Comparison of ENCODE assay signal across 8 cellular contexts in the genomic region with DNA sequence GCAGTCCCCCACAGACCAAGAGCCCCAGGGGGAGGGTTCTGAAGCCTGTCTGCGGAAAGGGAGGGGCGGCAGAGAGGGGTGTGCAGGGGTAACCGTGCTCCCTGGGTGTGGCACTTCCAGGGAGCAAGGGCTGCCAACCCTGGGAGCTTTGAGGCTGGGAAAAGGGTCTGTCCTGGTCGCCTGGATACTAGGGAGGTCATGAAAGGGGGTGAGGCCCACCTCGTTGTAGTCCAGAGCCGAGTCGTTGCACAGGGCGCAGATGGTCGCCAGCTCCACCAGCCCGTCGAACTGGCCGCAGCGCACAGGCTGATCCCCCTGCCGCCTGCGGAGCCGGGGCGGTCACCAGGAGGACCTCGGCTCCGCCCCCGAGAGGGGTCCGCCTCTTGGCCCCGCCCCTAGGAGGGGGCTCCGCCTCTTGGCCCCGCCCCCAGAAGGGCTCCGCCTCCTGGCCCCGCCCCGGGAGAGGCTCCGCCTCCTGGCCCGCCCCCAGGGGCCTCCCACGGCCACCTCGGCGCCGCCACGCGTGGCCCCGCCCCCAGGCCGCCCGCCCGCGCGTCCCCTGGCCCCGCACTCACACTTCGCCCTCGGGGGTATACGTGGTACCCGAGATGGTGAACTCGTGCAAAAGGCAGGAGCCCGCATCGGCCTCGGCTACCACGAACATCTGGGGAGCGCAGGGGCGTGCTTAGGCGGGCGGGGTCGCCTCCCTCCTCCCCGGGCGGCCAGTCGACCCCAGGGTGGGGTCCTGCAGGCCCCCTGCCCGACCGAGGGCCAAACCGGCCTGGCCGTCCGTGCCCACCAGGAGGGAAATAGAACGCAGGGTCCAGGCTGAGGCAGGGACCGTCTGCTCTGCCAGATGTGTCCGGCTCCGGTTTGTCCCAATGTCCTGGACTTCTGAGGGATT.
DNase-seq lines count a peak whose midpoint lies in the region; ATAC-seq and TF ChIP-seq lines count a peak whose summit lies in the region.

No MANE protein-coding gene starts in this region.

- H3K4me3 ChIP-seq in astrocyte of the spinal cord (ENCODE audit: low read depth, low read length) (peak overlapping the region; percentile 42), iPS-18c (ENCODE audit: insufficient read depth, low read depth, low read length) (peak overlapping the region; percentile 60)

- peak; percentile 26 for DNase-seq in COLO668 (lab: John Stamatoyannopoulos, UW; ENCODE audit: unreplicated experiment)
- DNase-seq in OCI-M1 (lab: John Stamatoyannopoulos, UW) = peak; percentile 29
- peak; percentile 48 for DNase-seq in astrocyte of the spinal cord (ENCODE audit: low read depth, low spot score)
- DNase-seq in stimulated activated CD4-positive, alpha-beta T cell treated with anti-CD3 and anti-CD28 coated beads, Interleukin-12 subunit alpha, Interleukin-12 subunit beta, amount 100 ng/mL, for 4 hours = peak; percentile 20
- DNase-seq in NK-92 (lab: John Stamatoyannopoulos, UW; ENCODE audit: unreplicated experiment) = no peak

- ATAC-seq in GM18520 (IDR thresholded peaks at IDR 0.05; ENCODE audit: unreplicated experiment) (no peak), HG02623 (IDR thresholded peaks at IDR 0.05; ENCODE audit: unreplicated experiment) (no peak)

- TF ChIP-seq CTCF in astrocyte of the spinal cord (IDR thresholded peaks at IDR 0.05; ENCODE audit: low read depth, low read length) = no peak

- in situ Hi-C loops in astrocyte of the spinal cord (cut with HindIII; ENCODE audit: low sequenced_read_pairs) = no loop called here

- H3K9me3 ChIP-seq in iPS-18c (ENCODE audit: control insufficient read depth, insufficient read depth, low read length) = no peaks in the 10 kb centered on the region
